23 cellular contexts compared by ENCODE assay signal in genomic region chr6:131191590-131191989, GRCh38.
"Had no signal": no experiment of that assay in that cellular context is flagged by ENCODE, and none has a peak within 500 bp of the region (broad histone marks: within the 10 kb centered on the region; RNA-seq: fewer than 3 reads in every experiment).

No MANE protein-coding gene starts in this region.

- H3K27ac ChIP-seq: colonic mucosa, coronary artery, dorsolateral prefrontal cortex, epithelial cell of prostate, esophagus muscularis mucosa, esophagus squamous epithelium, foreskin keratinocyte, gastrocnemius medialis, gastroesophageal sphincter, heart left ventricle, heart right ventricle had no signal

- H3K9me3 ChIP-seq: colonic mucosa, gastrocnemius medialis had no signal

- DNase-seq: colonic mucosa; cortex of kidney; dermis blood vessel endothelial cell; dorsolateral prefrontal cortex; effector CD4-positive, alpha-beta T cell; effector CD8-positive, alpha-beta T cell; effector memory CD4-positive, alpha-beta T cell; effector memory CD8-positive, alpha-beta T cell; endodermal cell; erythroblast; esophagus squamous epithelium; foreskin fibroblast; foreskin keratinocyte; foreskin melanocyte; gastrocnemius medialis; glutamatergic neuron; head of caudate nucleus; heart left ventricle; heart right ventricle had no signal

- H3K4me1 ChIP-seq: colonic mucosa, esophagus muscularis mucosa, esophagus squamous epithelium, foreskin keratinocyte, gastrocnemius medialis, gastroesophageal sphincter, heart left ventricle, heart right ventricle had no signal

- H3K36me3 ChIP-seq: colonic mucosa, gastrocnemius medialis had no signal

- H3K4me3 ChIP-seq: colonic mucosa, coronary artery, dorsolateral prefrontal cortex, esophagus muscularis mucosa, esophagus squamous epithelium, gastrocnemius medialis, gastroesophageal sphincter, heart left ventricle, heart right ventricle had no signal
